8 cellular contexts compared by ENCODE assay signal in the genomic region with DNA sequence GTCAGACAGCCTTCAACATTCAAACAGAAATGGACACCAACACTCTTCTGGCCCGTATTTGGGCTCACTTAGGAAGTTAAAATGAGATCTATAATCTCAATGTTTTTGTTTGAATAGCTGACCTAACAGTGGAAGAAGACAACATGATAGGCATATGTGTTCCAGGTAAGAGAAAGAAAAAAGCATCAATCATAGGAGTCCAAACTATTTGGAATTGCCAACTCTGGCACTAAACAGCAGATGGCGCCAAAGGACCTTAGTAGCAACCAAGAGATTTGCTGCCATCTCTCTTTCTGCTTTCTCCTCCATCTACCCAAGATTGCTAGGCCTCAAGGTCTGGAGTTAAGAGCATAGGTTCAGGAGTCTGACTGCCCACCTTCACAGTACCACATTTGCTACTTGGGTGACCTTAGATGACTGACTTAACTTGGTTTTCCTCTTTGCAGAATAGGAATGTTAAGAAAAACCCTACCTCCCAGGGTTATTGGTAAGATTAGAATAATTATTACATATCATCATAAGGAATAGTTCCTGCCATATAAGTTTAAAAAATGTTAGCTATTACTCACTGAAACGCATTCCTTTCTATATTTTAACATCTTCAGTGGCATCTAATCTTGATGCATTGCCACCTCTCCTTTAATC. TPM values are rescaled to one million over a fixed set of nuclear protein-coding genes. Genes with fewer than 3 reads are reported as not detected.
A peak's percentile ranks its signal among the peaks of the same experiment; 100 is the strongest.
DNase-seq lines count a peak whose midpoint lies in the region; ATAC-seq, FAIRE-seq and TF ChIP-seq lines count a peak whose summit lies in the region.

No MANE protein-coding gene starts in this region.

- no peaks in the 10 kb centered on the region for H3K27me3 Mint-ChIP-seq in activated B cell treated with CpG ODN at 0.5 μM for 24 hours

- H3K36me3 Mint-ChIP-seq in activated B cell treated with CpG ODN at 0.5 μM for 24 hours (ENCODE audit: low read depth): no peaks in the 10 kb centered on the region

- BruUV-seq in A673 (replicated peaks; lab: Mats Ljungman, UMichigan): no TSS peak

- FAIRE-seq in GM19239 (lab: Jason Lieb, UNC): peak; percentile 83

- POLR2A ChIA-PET in A673 (lab: Charles Lee; ENCODE audit: low non-redundant PET) (no interaction called here), activated B cell treated with CpG ODN at 0.5 μM for 24 hours (lab: Charles Lee) (no interaction called here)

- CTCF ChIA-PET in A673 (lab: Charles Lee): no interaction called here
- CTCF ChIA-PET in activated B cell treated with CpG ODN at 0.5 μM for 24 hours (lab: Charles Lee): interaction anchor here (0.9 to 2.8 kb wide), 9 partner anchors 10 to 858 kb away, joined by 3 to 16 read pairs (median 6); no protein-coding TSS in a partner anchor

- H3K4me3 ChIP-seq in A673 (ENCODE audit: low read depth, low read length, poor library complexity, severe bottlenecking): no peak overlapping the region

- peak; percentile 64 for ATAC-seq in activated B cell treated with CpG ODN at 0.5 μM for 24 hours (ENCODE audit: low read depth)
- ATAC-seq in GM21619 (IDR thresholded peaks at IDR 0.05; ENCODE audit: unreplicated experiment): no peak

- no peaks in the 10 kb centered on the region for H3K36me3 ChIP-seq in A673 (ENCODE audit: insufficient read depth, low read length, poor library complexity, severe bottlenecking)

- H3K4me1 ChIP-seq in A673 (ENCODE audit: insufficient read depth, low read length, poor library complexity, severe bottlenecking): no peaks in the 10 kb centered on the region

- H3K9me3 ChIP-seq in A673 (ENCODE audit: low read depth, low read length, poor library complexity, severe bottlenecking): no peaks in the 10 kb centered on the region

- peak; percentile 88 for TF ChIP-seq CTCF in A673 (conservative IDR thresholded peaks at IDR 0.05; ENCODE audit: low read depth, low read length)
- TF ChIP-seq CTCF in activated B cell treated with CpG ODN at 0.5 μM for 24 hours (IDR thresholded peaks at IDR 0.05): peak; percentile 90

- no peak overlapping the region for H3K27ac Mint-ChIP-seq in activated B cell treated with CpG ODN at 0.5 μM for 24 hours

- no peaks in the 10 kb centered on the region for H3K27me3 ChIP-seq in A673 (replicated peaks; ENCODE audit: insufficient read depth, low read depth, low read length, poor library complexity)

- no peak overlapping the region for H3K4me3 Mint-ChIP-seq in activated B cell treated with CpG ODN at 0.5 μM for 24 hours

- no peaks in the 10 kb centered on the region for H3K4me1 Mint-ChIP-seq in activated B cell treated with CpG ODN at 0.5 μM for 24 hours

- H3K27ac ChIP-seq in A673 (ENCODE audit: low read depth, low read length, poor library complexity, severe bottlenecking): no peak overlapping the region

- DNase-seq in A673 (ENCODE audit: low spot score) (peak; percentile 75), GM19239 (ENCODE audit: insufficient read length, low spot score) (peak; percentile 39), NCI-H2196 treated with DMSO at 0.1 percent for 48 hours (lab: John Stamatoyannopoulos, UW; ENCODE audit: unreplicated experiment) (peak; percentile 1), activated B cell treated with CpG ODN at 0.5 μM for 24 hours (peak; percentile 24), kidney tubule cell (ENCODE audit: low spot score) (peak; percentile 73)
- peak; percentile 64 for DNase-seq in central memory CD4-positive, alpha-beta T cell
- DNase-seq in stimulated activated CD4-positive, alpha-beta T cell treated with anti-CD3 and anti-CD28 coated beads, Interleukin-2, amount 100 ng/mL, for 4 hours (ENCODE audit: low read depth): peak; percentile 61

- peaks cover 2% of the 10 kb centered on the region for H3K9me3 Mint-ChIP-seq in activated B cell treated with CpG ODN at 0.5 μM for 24 hours

- intact Hi-C loops in A673 (cut with micrococcal nuclease; ENCODE audit: unreplicated experiment) (loop anchor here (1.0 kb wide), 2 partner anchors 241 to 419 kb away; no protein-coding TSS in a partner anchor), activated B cell treated with CpG ODN at 0.5 μM for 24 hours (cut with micrococcal nuclease) (loop anchor here (1.0 kb wide), 3 partner anchors 241 to 588 kb away; no protein-coding TSS in a partner anchor)

RNA-seq across cellular contexts. Expression of a gene that starts 30.2 kb away (rescaled TPM):
- total RNA-seq in A673 (2021): 36.9 and 42.7 TPM in 2 replicates
- 24.9 and 26.8 TPM in 2 replicates for total RNA-seq in activated B cell treated with CpG ODN at 0.5 μM for 24 hours

Comparison
In these comparisons a context has a peak if more than half of its experiments do, and no peak if none do; other contexts are left out.
1. DNase-seq: peak in every context shown above with its lines; median percentile 75 in A673; 73 in kidney tubule cell; 64 in central memory CD4-positive, alpha-beta T cell; 61 in stimulated activated CD4-positive, alpha-beta T cell treated with anti-CD3 and anti-CD28 coated beads, Interleukin-2, amount 100 ng/mL, for 4 hours; 39 in GM19239; 24 in activated B cell treated with CpG ODN at 0.5 μM for 24 hours; 1 in NCI-H2196 treated with DMSO at 0.1 percent for 48 hours.